In genomic region chr1:182029379-182030331, GRCh38 we compare ENCODE assay signal across 8 cellular contexts. TPM values are rescaled to one million over a fixed set of nuclear protein-coding genes. Genes with fewer than 3 reads are reported as not detected.
A peak's percentile ranks its signal among the peaks of the same experiment; 100 is the strongest.
DNase-seq lines count a peak whose midpoint lies in the region; ATAC-seq and TF ChIP-seq lines count a peak whose summit lies in the region.

No MANE protein-coding gene starts in this region.

- H3F3A ChIP-seq in smooth muscle cell (ENCODE audit: low read depth) = no peaks in the 10 kb centered on the region

- H3K27ac Mint-ChIP-seq in immature natural killer cell = peak overlapping the region; percentile 89 to 99 (median 96)

- H2AFZ ChIP-seq in smooth muscle cell (ENCODE audit: low read depth) = peak overlapping the region; percentile 96

- peak overlapping the region; percentile 49 for H3K4me3 ChIP-seq in AG04449 (ENCODE audit: low read depth, low read length)
- peak overlapping the region; percentile 40 for H3K4me3 ChIP-seq in WERI-Rb-1 (ENCODE audit: low read depth, low read length)
- H3K4me3 ChIP-seq in cardiac fibroblast (replicated peaks in 1 of 2; ENCODE audit: low read depth in 2 of 2, low read length in 2 of 2) = peak overlapping the region; percentile 41 to 46
- H3K4me3 ChIP-seq in smooth muscle cell = peak overlapping the region; percentile 77

- H3K9me3 Mint-ChIP-seq in immature natural killer cell = peaks cover 0 to 2% (median 0%) of the 10 kb centered on the region in 6 donors

- H3K27me3 Mint-ChIP-seq in immature natural killer cell (ENCODE audit: low read depth in 3 of 3) = peaks cover 2 to 4% (median 2%) of the 10 kb centered on the region in 3 donors

- H3K36me3 Mint-ChIP-seq in immature natural killer cell = peaks cover 0 to 3% (median 0%) of the 10 kb centered on the region in 3 donors

- WGBS in smooth muscle cell (ENCODE audit: low lambda C conversion rate) = 1% methylated on average over 41 of the region's 68 CpGs

- POLR2A ChIA-PET in AG04449 (lab: Yijun Ruan, JAX) = no interaction called here

- no peaks in the 10 kb centered on the region for H3K36me3 ChIP-seq in WERI-Rb-1
- no peaks in the 10 kb centered on the region for H3K36me3 ChIP-seq in smooth muscle cell (ENCODE audit: low read depth)

- peak overlapping the region; percentile 28 for H3K27ac ChIP-seq in WERI-Rb-1
- peak overlapping the region; percentile 25 for H3K27ac ChIP-seq in smooth muscle cell (ENCODE audit: low read depth)

- ATAC-seq in GM18870 (IDR thresholded peaks at IDR 0.05; ENCODE audit: unreplicated experiment) (peak; percentile 94), HG03135 (IDR thresholded peaks at IDR 0.05; ENCODE audit: unreplicated experiment) (peak; percentile 97)

- H3K9me3 ChIP-seq in WERI-Rb-1 (ENCODE audit: severe bottlenecking) (no peaks in the 10 kb centered on the region), smooth muscle cell (replicated peaks; ENCODE audit: low read depth) (no peaks in the 10 kb centered on the region)

- H3K4me3 Mint-ChIP-seq in immature natural killer cell = peak overlapping the region; percentile 92 to 100 (median 95)

- peak overlapping the region; percentile 95 for H3K4me2 ChIP-seq in smooth muscle cell

- TF ChIP-seq CTCF in AG04449 (IDR thresholded peaks at IDR 0.05; ENCODE audit: insufficient read depth, low read length, missing control alignments) (peak; percentile 20), WERI-Rb-1 (IDR thresholded peaks at IDR 0.05; ENCODE audit: low read depth, low read length) (peak; percentile 18; the same call in 1 of the 2 replicates), cardiac fibroblast (IDR thresholded peaks at IDR 0.05; ENCODE audit: low read depth, low read length) (no peak), smooth muscle cell (IDR thresholded peaks at IDR 0.05; ENCODE audit: borderline replicate concordance, insufficient read depth, poor library complexity, severe bottlenecking) (peak; percentile 29)

- no peaks in the 10 kb centered on the region for H3K27me3 ChIP-seq in WERI-Rb-1 (ENCODE audit: insufficient read depth, low read depth, severe bottlenecking)
- no peaks in the 10 kb centered on the region for H3K27me3 ChIP-seq in smooth muscle cell (ENCODE audit: low read depth)

- H3K9ac ChIP-seq in smooth muscle cell (ENCODE audit: low read depth) = peak overlapping the region; percentile 55

- CTCF ChIA-PET in AG04449 (lab: Yijun Ruan, JAX) = interaction anchor here (1.1 kb wide), 1 partner anchor 50 kb away, joined by 3 read pairs; no protein-coding TSS in a partner anchor

- peaks cover 8% of the 10 kb centered on the region for H3K4me1 ChIP-seq in smooth muscle cell (ENCODE audit: low read depth)

- peaks cover 14 to 26% of the 10 kb centered on the region in 2 donors for H3K4me1 Mint-ChIP-seq in immature natural killer cell

- peak; percentile 16 for DNase-seq in AG04449 (ENCODE audit: low read depth, low spot score)
- DNase-seq in NCI-H2196 (lab: John Stamatoyannopoulos, UW; ENCODE audit: unreplicated experiment) = peak; percentile 100
- DNase-seq in WERI-Rb-1 = peak; percentile 85
- peak; percentile 78 to 85 for DNase-seq in cardiac fibroblast (ENCODE audit: low read depth in 2 of 2)
- DNase-seq in immature natural killer cell = peak; percentile 94 to 97 (median 95)
- DNase-seq in smooth muscle cell (lab: John Stamatoyannopoulos, UW; ENCODE audit: unreplicated experiment) = peak; percentile 86

- no peaks in the 10 kb centered on the region for H3K79me2 ChIP-seq in smooth muscle cell (ENCODE audit: low read depth)

- H4K20me1 ChIP-seq in smooth muscle cell (ENCODE audit: low read depth) = no peaks in the 10 kb centered on the region

RNA-seq across cellular contexts. Expression of gene ZNF648, which starts 31.9 kb away (rescaled TPM):
- not detected for polyA plus RNA-seq in immature natural killer cell
- not detected in 2 replicates for total RNA-seq in smooth muscle cell
- not detected in 2 replicates for polyA plus RNA-seq in smooth muscle cell

Comparison
In these comparisons a context has a peak if more than half of its experiments do, and no peak if none do; other contexts are left out.
1. Peak in every context shown above with its lines: DNase-seq, ATAC-seq, H3K4me3 ChIP-seq and H3K27ac ChIP-seq.
2. DNase-seq: peak in every context shown above with its lines; median percentile 100 in NCI-H2196; 95 in immature natural killer cell; 86 in smooth muscle cell; 85 in WERI-Rb-1; 82 in cardiac fibroblast; 16 in AG04449.